Comparison of ENCODE assay signal across 1 cellular context in the genomic region with DNA sequence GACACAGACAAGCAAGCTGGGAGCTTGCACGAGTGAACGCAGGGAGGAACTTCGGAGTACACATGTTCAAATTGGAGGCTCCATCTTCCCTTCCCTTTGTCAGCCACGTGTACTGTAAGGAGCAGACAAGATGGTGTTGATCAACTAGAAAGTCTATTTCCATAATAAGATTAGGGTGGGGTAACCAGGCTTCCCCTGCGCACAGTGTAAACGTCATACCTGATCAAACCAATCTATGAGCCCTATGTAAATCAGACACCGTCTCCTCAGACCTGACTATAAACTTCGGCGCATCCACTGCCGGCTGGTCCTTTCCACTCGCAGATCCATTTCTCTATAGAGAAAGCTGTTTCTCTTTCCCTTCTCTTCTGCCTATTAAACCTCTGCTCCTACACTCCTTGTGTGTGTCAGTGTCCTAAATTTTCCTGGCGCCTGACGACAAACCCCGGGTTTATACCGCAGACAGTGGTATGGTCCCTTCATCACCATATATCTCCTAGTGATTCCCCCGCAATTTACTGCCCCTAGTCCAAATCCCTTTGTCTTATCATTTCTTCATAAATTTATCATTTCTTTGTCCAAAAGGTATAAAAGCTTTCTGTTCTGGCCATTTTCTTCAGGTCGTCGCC.
A peak's percentile ranks its signal among the peaks of the same experiment; 100 is the strongest.
TF ChIP-seq lines count a peak whose summit lies in the region.

No MANE protein-coding gene starts in this region.

TF ChIP-seq in SK-N-SH, 30 proteins besides CTCF, POLR2A, EP300 and RAD21 (continued from another document):
- TF ChIP-seq, protein P1, sequence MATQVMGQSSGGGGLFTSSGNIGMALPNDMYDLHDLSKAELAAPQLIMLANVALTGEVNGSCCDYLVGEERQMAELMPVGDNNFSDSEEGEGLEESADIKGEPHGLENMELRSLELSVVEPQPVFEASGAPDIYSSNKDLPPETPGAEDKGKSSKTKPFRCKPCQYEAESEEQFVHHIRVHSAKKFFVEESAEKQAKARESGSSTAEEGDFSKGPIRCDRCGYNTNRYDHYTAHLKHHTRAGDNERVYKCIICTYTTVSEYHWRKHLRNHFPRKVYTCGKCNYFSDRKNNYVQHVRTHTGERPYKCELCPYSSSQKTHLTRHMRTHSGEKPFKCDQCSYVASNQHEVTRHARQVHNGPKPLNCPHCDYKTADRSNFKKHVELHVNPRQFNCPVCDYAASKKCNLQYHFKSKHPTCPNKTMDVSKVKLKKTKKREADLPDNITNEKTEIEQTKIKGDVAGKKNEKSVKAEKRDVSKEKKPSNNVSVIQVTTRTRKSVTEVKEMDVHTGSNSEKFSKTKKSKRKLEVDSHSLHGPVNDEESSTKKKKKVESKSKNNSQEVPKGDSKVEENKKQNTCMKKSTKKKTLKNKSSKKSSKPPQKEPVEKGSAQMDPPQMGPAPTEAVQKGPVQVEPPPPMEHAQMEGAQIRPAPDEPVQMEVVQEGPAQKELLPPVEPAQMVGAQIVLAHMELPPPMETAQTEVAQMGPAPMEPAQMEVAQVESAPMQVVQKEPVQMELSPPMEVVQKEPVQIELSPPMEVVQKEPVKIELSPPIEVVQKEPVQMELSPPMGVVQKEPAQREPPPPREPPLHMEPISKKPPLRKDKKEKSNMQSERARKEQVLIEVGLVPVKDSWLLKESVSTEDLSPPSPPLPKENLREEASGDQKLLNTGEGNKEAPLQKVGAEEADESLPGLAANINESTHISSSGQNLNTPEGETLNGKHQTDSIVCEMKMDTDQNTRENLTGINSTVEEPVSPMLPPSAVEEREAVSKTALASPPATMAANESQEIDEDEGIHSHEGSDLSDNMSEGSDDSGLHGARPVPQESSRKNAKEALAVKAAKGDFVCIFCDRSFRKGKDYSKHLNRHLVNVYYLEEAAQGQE (IDR thresholded peaks at IDR 0.05; ENCODE audit: low read depth, low read length) = no peak
- no peak for TF ChIP-seq EZH2phosphoT487 (IDR thresholded peaks at IDR 0.05; ENCODE audit: borderline replicate concordance, low read depth)
- TF ChIP-seq, protein P2, sequence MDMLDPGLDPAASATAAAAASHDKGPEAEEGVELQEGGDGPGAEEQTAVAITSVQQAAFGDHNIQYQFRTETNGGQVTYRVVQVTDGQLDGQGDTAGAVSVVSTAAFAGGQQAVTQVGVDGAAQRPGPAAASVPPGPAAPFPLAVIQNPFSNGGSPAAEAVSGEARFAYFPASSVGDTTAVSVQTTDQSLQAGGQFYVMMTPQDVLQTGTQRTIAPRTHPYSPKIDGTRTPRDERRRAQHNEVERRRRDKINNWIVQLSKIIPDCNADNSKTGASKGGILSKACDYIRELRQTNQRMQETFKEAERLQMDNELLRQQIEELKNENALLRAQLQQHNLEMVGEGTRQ (IDR thresholded peaks at IDR 0.05; ENCODE audit: borderline replicate concordance, low read depth, low read length) = no peak
- TF ChIP-seq, protein P3, sequence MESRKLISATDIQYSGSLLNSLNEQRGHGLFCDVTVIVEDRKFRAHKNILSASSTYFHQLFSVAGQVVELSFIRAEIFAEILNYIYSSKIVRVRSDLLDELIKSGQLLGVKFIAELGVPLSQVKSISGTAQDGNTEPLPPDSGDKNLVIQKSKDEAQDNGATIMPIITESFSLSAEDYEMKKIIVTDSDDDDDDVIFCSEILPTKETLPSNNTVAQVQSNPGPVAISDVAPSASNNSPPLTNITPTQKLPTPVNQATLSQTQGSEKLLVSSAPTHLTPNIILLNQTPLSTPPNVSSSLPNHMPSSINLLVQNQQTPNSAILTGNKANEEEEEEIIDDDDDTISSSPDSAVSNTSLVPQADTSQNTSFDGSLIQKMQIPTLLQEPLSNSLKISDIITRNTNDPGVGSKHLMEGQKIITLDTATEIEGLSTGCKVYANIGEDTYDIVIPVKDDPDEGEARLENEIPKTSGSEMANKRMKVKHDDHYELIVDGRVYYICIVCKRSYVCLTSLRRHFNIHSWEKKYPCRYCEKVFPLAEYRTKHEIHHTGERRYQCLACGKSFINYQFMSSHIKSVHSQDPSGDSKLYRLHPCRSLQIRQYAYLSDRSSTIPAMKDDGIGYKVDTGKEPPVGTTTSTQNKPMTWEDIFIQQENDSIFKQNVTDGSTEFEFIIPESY (IDR thresholded peaks at IDR 0.05; ENCODE audit: borderline replicate concordance, low read depth) = no peak
- TF ChIP-seq GATA2 (CRISPR knock-in tag; IDR thresholded peaks at IDR 0.05) = no peak
- TF ChIP-seq TEAD4 (IDR thresholded peaks at IDR 0.05; ENCODE audit: borderline replicate concordance, insufficient read depth) = no peak
- peak; percentile 19 for TF ChIP-seq CHD2 (IDR thresholded peaks at IDR 0.05; ENCODE audit: low read length, partially characterized antibody)
- TF ChIP-seq, protein P4, sequence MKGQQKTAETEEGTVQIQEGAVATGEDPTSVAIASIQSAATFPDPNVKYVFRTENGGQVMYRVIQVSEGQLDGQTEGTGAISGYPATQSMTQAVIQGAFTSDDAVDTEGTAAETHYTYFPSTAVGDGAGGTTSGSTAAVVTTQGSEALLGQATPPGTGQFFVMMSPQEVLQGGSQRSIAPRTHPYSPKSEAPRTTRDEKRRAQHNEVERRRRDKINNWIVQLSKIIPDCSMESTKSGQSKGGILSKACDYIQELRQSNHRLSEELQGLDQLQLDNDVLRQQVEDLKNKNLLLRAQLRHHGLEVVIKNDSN (IDR thresholded peaks at IDR 0.05; ENCODE audit: borderline replicate concordance, low read depth) = no peak
- no peak for TF ChIP-seq MEF2A (IDR thresholded peaks at IDR 0.05; ENCODE audit: borderline replicate concordance, low read depth)
- peak; percentile 94 for TF ChIP-seq POLR2AphosphoS5 (IDR thresholded peaks at IDR 0.05; ENCODE audit: low read depth, low read length)
- TF ChIP-seq SIN3A (IDR thresholded peaks at IDR 0.05; ENCODE audit: borderline replicate concordance, low read depth, low read length) = peak; percentile 88
- no peak for TF ChIP-seq FOXJ3 (CRISPR knock-in tag; IDR thresholded peaks at IDR 0.05)
- TF ChIP-seq SMC3 (IDR thresholded peaks at IDR 0.05; ENCODE audit: low read depth, low read length) = no peak
- TF ChIP-seq, protein P5, sequence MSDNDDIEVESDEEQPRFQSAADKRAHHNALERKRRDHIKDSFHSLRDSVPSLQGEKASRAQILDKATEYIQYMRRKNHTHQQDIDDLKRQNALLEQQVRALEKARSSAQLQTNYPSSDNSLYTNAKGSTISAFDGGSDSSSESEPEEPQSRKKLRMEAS (IDR thresholded peaks at IDR 0.05; ENCODE audit: low read depth) = peak; percentile 98
- peak; percentile 85; the same call in 1 of the 2 replicates for TF ChIP-seq YY1 (IDR thresholded peaks at IDR 0.05; ENCODE audit: low read depth)
- TF ChIP-seq, protein P6, sequence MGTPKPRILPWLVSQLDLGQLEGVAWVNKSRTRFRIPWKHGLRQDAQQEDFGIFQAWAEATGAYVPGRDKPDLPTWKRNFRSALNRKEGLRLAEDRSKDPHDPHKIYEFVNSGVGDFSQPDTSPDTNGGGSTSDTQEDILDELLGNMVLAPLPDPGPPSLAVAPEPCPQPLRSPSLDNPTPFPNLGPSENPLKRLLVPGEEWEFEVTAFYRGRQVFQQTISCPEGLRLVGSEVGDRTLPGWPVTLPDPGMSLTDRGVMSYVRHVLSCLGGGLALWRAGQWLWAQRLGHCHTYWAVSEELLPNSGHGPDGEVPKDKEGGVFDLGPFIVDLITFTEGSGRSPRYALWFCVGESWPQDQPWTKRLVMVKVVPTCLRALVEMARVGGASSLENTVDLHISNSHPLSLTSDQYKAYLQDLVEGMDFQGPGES (IDR thresholded peaks at IDR 0.05; ENCODE audit: low read depth, low read length) = no peak
- TF ChIP-seq TCF12 (IDR thresholded peaks at IDR 0.05) = peak; percentile 16; the same call in 1 of the 2 replicates
- no peak for TF ChIP-seq NFIC (IDR thresholded peaks at IDR 0.05; ENCODE audit: borderline replicate concordance)
- 0 out of 2 replicates have a peak, but pooled peaks have one; percentile 25 for TF ChIP-seq RCOR1 (IDR thresholded peaks at IDR 0.05; ENCODE audit: low read length)
- peak; percentile 89 for TF ChIP-seq TAF1 (IDR thresholded peaks at IDR 0.05; ENCODE audit: borderline replicate concordance, low read depth, low read length)
- TF ChIP-seq NRF1 (IDR thresholded peaks at IDR 0.05; ENCODE audit: low read depth, low read length) = peak; percentile 60
- TF ChIP-seq ELF1 (IDR thresholded peaks at IDR 0.05) = no peak
- TF ChIP-seq GABPA (IDR thresholded peaks at IDR 0.05; ENCODE audit: low read depth) = no peak
- peak; percentile 71 for TF ChIP-seq RFX5 (IDR thresholded peaks at IDR 0.05; ENCODE audit: low read length)
- TF ChIP-seq FOXM1 (IDR thresholded peaks at IDR 0.05; ENCODE audit: low read depth) = no peak
- TF ChIP-seq RXRA (IDR thresholded peaks at IDR 0.05; ENCODE audit: borderline replicate concordance, low read depth) = no peak
- no peak for TF ChIP-seq FOSL2 (IDR thresholded peaks at IDR 0.05; ENCODE audit: borderline replicate concordance, low read depth)
- TF ChIP-seq MXI1 (IDR thresholded peaks at IDR 0.05; ENCODE audit: low read depth, low read length) = peak; percentile 100
- TF ChIP-seq, protein P7, sequence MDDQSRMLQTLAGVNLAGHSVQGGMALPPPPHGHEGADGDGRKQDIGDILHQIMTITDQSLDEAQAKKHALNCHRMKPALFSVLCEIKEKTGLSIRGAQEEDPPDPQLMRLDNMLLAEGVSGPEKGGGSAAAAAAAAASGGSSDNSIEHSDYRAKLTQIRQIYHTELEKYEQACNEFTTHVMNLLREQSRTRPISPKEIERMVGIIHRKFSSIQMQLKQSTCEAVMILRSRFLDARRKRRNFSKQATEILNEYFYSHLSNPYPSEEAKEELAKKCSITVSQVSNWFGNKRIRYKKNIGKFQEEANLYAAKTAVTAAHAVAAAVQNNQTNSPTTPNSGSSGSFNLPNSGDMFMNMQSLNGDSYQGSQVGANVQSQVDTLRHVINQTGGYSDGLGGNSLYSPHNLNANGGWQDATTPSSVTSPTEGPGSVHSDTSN (IDR thresholded peaks at IDR 0.05) = no peak
